In the genomic region with DNA sequence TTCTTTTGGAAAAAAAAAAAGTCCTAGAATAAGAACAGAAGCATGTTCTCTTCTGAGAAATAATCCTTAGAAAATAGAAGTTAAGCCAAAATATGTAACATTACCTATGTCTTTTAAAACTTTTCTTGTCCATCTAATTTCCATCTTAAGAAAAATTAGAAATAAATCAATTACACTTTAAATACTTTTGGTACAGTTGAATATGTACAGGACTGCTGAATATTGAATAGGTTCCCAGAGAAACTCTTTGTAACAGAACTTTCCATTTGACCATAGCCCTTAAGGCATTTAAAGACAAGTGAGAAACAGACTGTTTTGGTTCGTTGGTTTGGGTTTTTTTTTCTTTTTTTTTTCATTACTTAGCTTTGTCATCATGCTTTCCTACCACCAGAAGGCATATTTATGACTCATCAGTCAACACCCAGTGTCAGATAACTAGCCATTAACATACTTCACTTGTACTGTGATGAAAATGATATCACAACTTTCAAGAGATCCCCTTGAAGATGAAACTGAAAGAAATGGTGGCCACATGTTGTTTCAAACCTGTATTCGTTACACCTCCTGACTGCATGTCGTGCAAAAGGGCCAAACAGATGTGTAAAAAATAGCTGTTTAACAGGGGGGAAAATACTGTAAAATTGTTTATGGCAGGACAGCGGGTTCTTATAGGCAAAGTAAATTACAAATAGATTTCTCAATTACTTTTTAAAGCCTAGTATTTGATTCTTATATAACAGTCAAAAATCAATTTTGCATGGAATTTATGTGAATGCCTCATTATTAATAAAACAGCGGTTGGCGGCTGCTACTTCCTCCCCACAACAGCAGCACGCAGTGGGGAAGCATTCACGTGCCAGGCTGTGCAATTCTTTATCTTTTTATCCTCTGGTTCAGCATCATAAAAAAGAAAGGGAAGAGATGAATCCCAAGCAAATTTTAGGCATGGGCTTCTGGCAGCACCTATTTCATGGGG, we compare ENCODE assay signal across 8 cellular contexts.
DNase-seq lines count a peak whose midpoint lies in the region; ATAC-seq and TF ChIP-seq lines count a peak whose summit lies in the region.

No MANE protein-coding gene starts in this region.

- peak overlapping the region; percentile 25 for H3K4me2 ChIP-seq in hepatocyte

- ATAC-seq in GM19023 (IDR thresholded peaks at IDR 0.05; ENCODE audit: unreplicated experiment) = peak; percentile 97
- ATAC-seq in HG03045 (IDR thresholded peaks at IDR 0.05; ENCODE audit: unreplicated experiment) = peak; percentile 99

- no peak overlapping the region for H2AFZ ChIP-seq in hepatocyte

- no peaks in the 10 kb centered on the region for H3K4me1 ChIP-seq in hepatocyte (ENCODE audit: insufficient read depth)

- TF ChIP-seq CTCF in hepatocyte (IDR thresholded peaks at IDR 0.05; ENCODE audit: poor library complexity) = no peak

- H3K9me3 ChIP-seq in hepatocyte (ENCODE audit: low read depth) = peaks cover under 1% of the 10 kb centered on the region

- no peaks in the 10 kb centered on the region for H3K9me2 ChIP-seq in hepatocyte (replicated peaks; ENCODE audit: insufficient read depth)

- no peaks in the 10 kb centered on the region for H3K79me2 ChIP-seq in hepatocyte

- no peaks in the 10 kb centered on the region for H3K27me3 ChIP-seq in hepatocyte

- no peak overlapping the region for H3K4me3 ChIP-seq in hepatocyte

- no peak overlapping the region for H3K27ac ChIP-seq in hepatocyte

- DNase-seq in DMS53 (lab: John Stamatoyannopoulos, UW) (peak; percentile 83), RPMI7951 (ENCODE audit: low read depth) (peak; percentile 87), hepatocyte (ENCODE audit: low spot score) (peak; percentile 12), HK-2 (ENCODE audit: unreplicated experiment) (no peak), NCI-H128 (lab: John Stamatoyannopoulos, UW; ENCODE audit: unreplicated experiment) (no peak), HuH-7.5 (ENCODE audit: low spot score) (no peak)

- H4K20me1 ChIP-seq in hepatocyte (ENCODE audit: insufficient read depth, poor library complexity, severe bottlenecking) = no peaks in the 10 kb centered on the region

- 57% methylated on average over 8 of the region's 8 CpGs for WGBS in hepatocyte (ENCODE audit: low lambda C conversion rate, missing lambda C conversion rate)

- H3K36me3 ChIP-seq in hepatocyte (replicated peaks; ENCODE audit: insufficient read depth, low read depth) = no peaks in the 10 kb centered on the region

Comparison
In these comparisons a context has a peak if more than half of its experiments do, and no peak if none do; other contexts are left out.
1. DNase-seq: peak in DMS53 (single experiment), RPMI7951 (single experiment) and hepatocyte (single experiment); none in HK-2 (single experiment), NCI-H128 (single experiment) and HuH-7.5 (single experiment).